18 cellular contexts compared by ENCODE assay signal in the genomic region with DNA sequence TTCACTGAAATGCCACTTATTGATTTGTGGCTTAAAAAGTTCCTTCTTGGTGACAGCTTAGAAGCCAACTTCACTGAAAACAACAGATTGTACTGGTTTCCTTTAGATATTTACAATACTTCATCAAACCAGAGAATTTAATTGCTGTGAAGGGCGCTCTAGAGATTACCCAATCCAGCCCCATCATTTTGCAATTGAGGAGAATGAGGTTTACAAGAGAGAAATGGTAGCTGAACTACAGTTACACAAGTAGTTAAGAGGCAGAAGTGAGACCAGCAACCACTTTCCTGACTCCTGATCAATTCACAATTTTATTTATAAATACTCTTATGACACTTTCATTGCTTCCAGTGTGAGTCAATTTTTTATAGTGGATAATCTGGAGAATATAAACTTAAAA.
"Had no signal": no experiment of that assay in that cellular context is flagged by ENCODE, and none has a peak within 500 bp of the region (broad histone marks: within the 10 kb centered on the region; RNA-seq: fewer than 3 reads in every experiment).

No MANE protein-coding gene starts in this region.

- H3K36me3 Mint-ChIP-seq: natural killer cell had no signal

- DNase-seq: activated CD4-positive, alpha-beta T cell treated with anti-CD3 and anti-CD28 coated beads, Interleukin-2, amount 10 ng/mL, durations not matched to agents 7 days and 5 days; activated naive CD4-positive, alpha-beta T cell treated with Interleukin-2 at 50 U/mL for 16 hours; aorta; cerebellar nuclear complex; dermis blood vessel endothelial cell; effector memory CD8-positive, alpha-beta T cell; hypothalamus; kidney; left ventricle myocardium superior; mesenchymal stem cell; natural killer cell; stimulated activated CD4-positive, alpha-beta T cell treated with anti-CD3 and anti-CD28 coated beads, Interleukin-2, amount 100 ng/mL, for 48 hours; stimulated activated naive CD4-positive, alpha-beta T cell; transverse colon had no signal

- H3K27ac Mint-ChIP-seq: activated CD4-positive, alpha-beta T cell treated with anti-CD3 and anti-CD28 coated beads, Interleukin-2, amount 10 ng/mL, durations not matched to agents 7 days and 5 days; activated T-helper 1 cell treated with anti-CD3 and anti-CD28 coated beads, Interleukin-12 subunit alpha, Interleukin-12 subunit beta, Interleukin-2, Interleukin-4 antibody, amounts not matched to agents 30 ng/mL and 10 ng/mL and 1 ng/mL, durations not matched to agents 14 hours and 24 hours and 36 hours; effector memory CD8-positive, alpha-beta T cell; natural killer cell; T-helper 2 cell treated with Interferon-gamma antibody and Interleukin-4, amounts not matched to agents 5 μg/mL and 100 μg/mL, for 36 hours had no signal

- H3K4me3 Mint-ChIP-seq: activated CD4-positive, alpha-beta T cell treated with anti-CD3 and anti-CD28 coated beads, Interleukin-2, amount 10 ng/mL, durations not matched to agents 7 days and 5 days; activated T-helper 1 cell treated with anti-CD3 and anti-CD28 coated beads, Interleukin-12 subunit alpha, Interleukin-12 subunit beta, Interleukin-2, Interleukin-4 antibody, amounts not matched to agents 30 ng/mL and 10 ng/mL and 1 ng/mL, durations not matched to agents 14 hours and 24 hours and 36 hours; effector memory CD8-positive, alpha-beta T cell; natural killer cell; T-helper 2 cell treated with Interferon-gamma antibody and Interleukin-4, amounts not matched to agents 5 μg/mL and 100 μg/mL, for 36 hours had no signal

- H3K27ac ChIP-seq: neutrophil, parathyroid adenoma, transverse colon had no signal

- H3K27me3 ChIP-seq: transverse colon had no signal

- H3K4me1 ChIP-seq: transverse colon had no signal

- H3K4me3 ChIP-seq: transverse colon had no signal

- H3K9me3 Mint-ChIP-seq: activated T-helper 1 cell treated with anti-CD3 and anti-CD28 coated beads, Interleukin-12 subunit alpha, Interleukin-12 subunit beta, Interleukin-2, Interleukin-4 antibody, amounts not matched to agents 30 ng/mL and 10 ng/mL and 1 ng/mL, durations not matched to agents 14 hours and 24 hours and 36 hours; natural killer cell; T-helper 2 cell treated with Interferon-gamma antibody and Interleukin-4, amounts not matched to agents 5 μg/mL and 100 μg/mL, for 36 hours had no signal

- H3K9me3 ChIP-seq: neutrophil, transverse colon had no signal

- H3K4me1 Mint-ChIP-seq: activated CD4-positive, alpha-beta T cell treated with anti-CD3 and anti-CD28 coated beads, Interleukin-2, amount 10 ng/mL, durations not matched to agents 7 days and 5 days; natural killer cell had no signal

- H3K36me3 ChIP-seq: neutrophil, transverse colon had no signal

- ATAC-seq: effector memory CD8-positive, alpha-beta T cell; left ventricle myocardium superior had no signal
